20 cellular contexts compared by ENCODE assay signal in genomic region chr1:20993716-20994115, GRCh38.
"Had no signal": no experiment of that assay in that cellular context is flagged by ENCODE, and none has a peak within 500 bp of the region (broad histone marks: within the 10 kb centered on the region; RNA-seq: fewer than 3 reads in every experiment).

No MANE protein-coding gene starts in this region.

- ATAC-seq: esophagus mucosa; left ventricle myocardium superior; sciatic nerve; stimulated activated memory B cell treated with anti-CD40 and anti-IgM and Interleukin-4, amounts not matched to agents 10 μg/mL and 1 μg/mL and 100 μg/mL, for 72 hours had no signal

- H3K27ac Mint-ChIP-seq: stimulated activated memory B cell treated with anti-CD40 and anti-IgM and Interleukin-4, amounts not matched to agents 10 μg/mL and 1 μg/mL and 100 μg/mL, for 72 hours had no signal

- H3K4me3 Mint-ChIP-seq: immature natural killer cell; stimulated activated memory B cell treated with anti-CD40 and anti-IgM and Interleukin-4, amounts not matched to agents 10 μg/mL and 1 μg/mL and 100 μg/mL, for 72 hours had no signal

- H3K36me3 ChIP-seq: thyroid gland had no signal

- H3K27me3 Mint-ChIP-seq: stimulated activated memory B cell treated with anti-CD40 and anti-IgM and Interleukin-4, amounts not matched to agents 10 μg/mL and 1 μg/mL and 100 μg/mL, for 72 hours had no signal

- H3K9me3 Mint-ChIP-seq: immature natural killer cell; stimulated activated memory B cell treated with anti-CD40 and anti-IgM and Interleukin-4, amounts not matched to agents 10 μg/mL and 1 μg/mL and 100 μg/mL, for 72 hours had no signal

- DNase-seq: activated CD4-positive, alpha-beta T cell treated with anti-CD3 and anti-CD28 coated beads for 1 hour; activated CD4-positive, alpha-beta T cell treated with anti-CD3 and anti-CD28 coated beads, Interleukin-2, amount 50 U/mL, for 48 hours; activated effector memory CD4-positive, alpha-beta T cell treated with Interleukin-2 at 50 U/mL for 16 hours; activated naive CD4-positive, alpha-beta T cell treated with anti-CD3 and anti-CD28 coated beads, Interleukin-2, amount 50 U/mL, for 16 hours; activated T-cell treated with anti-CD3 and anti-CD28 coated beads, Interleukin-2, amount 50 U/mL, for 48 hours; aorta; effector CD4-positive, alpha-beta T cell; immature natural killer cell; left ventricle myocardium superior; stimulated activated CD4-positive, alpha-beta T cell treated with anti-CD3 and anti-CD28 coated beads, Interleukin-4, amount 100 ng/mL, for 4 hours; SW 1271; T-helper 2 cell; thyroid gland had no signal

- H3K9me3 ChIP-seq: thyroid gland had no signal

- H3K4me1 ChIP-seq: parathyroid adenoma had no signal

- H3K4me3 ChIP-seq: coronary artery, smooth muscle cell, thyroid gland had no signal

- H3K27ac ChIP-seq: coronary artery, parathyroid adenoma, VCaP had no signal

- H3K36me3 Mint-ChIP-seq: immature natural killer cell had no signal
